In the genomic region with DNA sequence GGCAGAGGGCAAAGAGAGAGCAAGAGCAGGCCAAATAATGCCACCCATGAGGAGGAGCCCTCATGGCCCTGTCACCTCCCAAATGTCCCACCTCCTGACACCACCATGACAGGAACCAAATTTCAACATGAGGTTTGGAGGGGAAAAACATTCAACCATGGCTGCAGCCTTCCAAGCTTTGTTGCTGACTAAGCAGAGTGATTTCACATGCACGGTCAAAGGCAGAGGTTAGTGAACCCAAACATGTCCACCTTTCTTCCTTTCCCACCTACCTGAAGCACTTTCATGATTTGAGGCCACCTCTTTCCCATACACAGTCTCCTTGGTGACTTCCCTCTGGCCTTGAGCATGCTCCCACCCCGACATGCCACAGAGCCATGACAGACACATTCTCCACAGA, we compare ENCODE assay signal across 39 cellular contexts.
"Had no signal": no experiment of that assay in that cellular context is flagged by ENCODE, and none has a peak within 500 bp of the region (broad histone marks: within the 10 kb centered on the region; RNA-seq: fewer than 3 reads in every experiment).

No MANE protein-coding gene starts in this region.

- H3K4me1 Mint-ChIP-seq: activated B cell treated with CpG ODN at 0.5 μM for 24 hours; activated CD4-positive, alpha-beta T cell treated with anti-CD3 and anti-CD28 coated beads, Interleukin-2, amount 10 ng/mL, durations not matched to agents 24 days and 14 days; activated naive CD4-positive, alpha-beta T cell treated with anti-CD3 and anti-CD28 coated beads, Interleukin-2, amount 10 ng/mL, durations not matched to agents 7 days and 5 days; activated naive CD4-positive, alpha-beta T cell treated with anti-CD3 and anti-CD28 coated beads, Interleukin-2, amount 50 U/mL, for 24 hours; activated naive CD8-positive, alpha-beta T cell treated with anti-CD3 and anti-CD28 coated beads, Interleukin-2, amount 10 ng/mL, durations not matched to agents 7 days and 5 days; activated naive CD8-positive, alpha-beta T cell treated with anti-CD3 and anti-CD28 coated beads, Interleukin-2, amount 50 U/mL, for 24 hours; central memory CD8-positive, alpha-beta T cell had no signal

- H3K4me1 ChIP-seq: ascending aorta had no signal

- H3K27me3 Mint-ChIP-seq: activated CD4-positive, alpha-beta memory T cell treated with anti-CD3 and anti-CD28 coated beads for 36 hours had no signal

- H3K4me3 ChIP-seq: ascending aorta, cardiac muscle cell had no signal

- H3K9me3 Mint-ChIP-seq: activated B cell treated with CpG ODN at 0.5 μM for 24 hours; activated CD4-positive, alpha-beta memory T cell treated with anti-CD3 and anti-CD28 coated beads for 36 hours; activated CD4-positive, alpha-beta T cell treated with anti-CD3 and anti-CD28 coated beads, Interleukin-2, amount 10 ng/mL, durations not matched to agents 24 days and 14 days; activated CD8-positive, alpha-beta T cell treated with anti-CD3 and anti-CD28 coated beads for 36 hours; activated naive CD4-positive, alpha-beta T cell treated with anti-CD3 and anti-CD28 coated beads, Interleukin-2, amount 10 ng/mL, durations not matched to agents 7 days and 5 days; activated naive CD4-positive, alpha-beta T cell treated with anti-CD3 and anti-CD28 coated beads, Interleukin-2, amount 50 U/mL, for 24 hours; activated naive CD8-positive, alpha-beta T cell treated with anti-CD3 and anti-CD28 coated beads, Interleukin-2, amount 10 ng/mL, durations not matched to agents 7 days and 5 days; activated naive CD8-positive, alpha-beta T cell treated with anti-CD3 and anti-CD28 coated beads, Interleukin-2, amount 50 U/mL, for 24 hours; activated T-cell treated with anti-CD3 and anti-CD28 coated beads, Interleukin-2, amount 50 U/mL, for 4 hours; activated T-cell treated with anti-CD3 and anti-CD28 coated beads, Interleukin-2, amount 50 U/mL, for 72 hours; activated T-helper 1 cell treated with anti-CD3 and anti-CD28 coated beads, Interleukin-12 subunit alpha, Interleukin-12 subunit beta, Interleukin-2, Interleukin-4 antibody, amounts not matched to agents 30 ng/mL and 10 ng/mL and 1 ng/mL, durations not matched to agents 14 hours and 24 hours and 36 hours; activated T-helper 2 cell treated with anti-CD3 and anti-CD28 coated beads, Interferon-gamma antibody, Interleukin-2, Interleukin-4, amounts not matched to agents 10 μg/mL and 5 μg/mL and 100 μg/mL, durations not matched to agents 14 hours and 24 hours and 36 hours; central memory CD8-positive, alpha-beta T cell; T-helper 1 cell treated with Interleukin-12 subunit alpha and Interleukin-12 subunit beta and Interleukin-4 antibody, amounts not matched to agents 30 μg/mL and 1 μg/mL, for 36 hours; T-helper 2 cell treated with Interferon-gamma antibody and Interleukin-4, amounts not matched to agents 5 μg/mL and 100 μg/mL, for 36 hours had no signal

- H3K27me3 ChIP-seq: ascending aorta, cardiac muscle cell had no signal

- H3K36me3 ChIP-seq: ascending aorta, cardiac muscle cell had no signal

- ATAC-seq: activated CD8-positive, alpha-beta T cell treated with anti-CD3 and anti-CD28 coated beads for 36 hours; activated naive CD8-positive, alpha-beta T cell treated with anti-CD3 and anti-CD28 coated beads, Interleukin-2, amount 50 U/mL, for 24 hours; activated T-cell treated with anti-CD3 and anti-CD28 coated beads, Interleukin-2, amount 50 U/mL, for 4 hours; activated T-cell treated with anti-CD3 and anti-CD28 coated beads, Interleukin-2, amount 50 U/mL, for 72 hours had no signal

- H3K4me3 Mint-ChIP-seq: activated B cell treated with CpG ODN at 0.5 μM for 24 hours; activated CD4-positive, alpha-beta memory T cell treated with anti-CD3 and anti-CD28 coated beads for 36 hours; activated CD4-positive, alpha-beta T cell treated with anti-CD3 and anti-CD28 coated beads, Interleukin-2, amount 10 ng/mL, durations not matched to agents 24 days and 14 days; activated CD8-positive, alpha-beta T cell treated with anti-CD3 and anti-CD28 coated beads for 36 hours; activated naive CD4-positive, alpha-beta T cell treated with anti-CD3 and anti-CD28 coated beads, Interleukin-2, amount 10 ng/mL, durations not matched to agents 7 days and 5 days; activated naive CD4-positive, alpha-beta T cell treated with anti-CD3 and anti-CD28 coated beads, Interleukin-2, amount 50 U/mL, for 24 hours; activated naive CD8-positive, alpha-beta T cell; activated naive CD8-positive, alpha-beta T cell treated with anti-CD3 and anti-CD28 coated beads, Interleukin-2, amount 10 ng/mL, durations not matched to agents 7 days and 5 days; activated naive CD8-positive, alpha-beta T cell treated with anti-CD3 and anti-CD28 coated beads, Interleukin-2, amount 50 U/mL, for 24 hours; activated T-cell treated with anti-CD3 and anti-CD28 coated beads, Interleukin-2, amount 50 U/mL, for 4 hours; activated T-cell treated with anti-CD3 and anti-CD28 coated beads, Interleukin-2, amount 50 U/mL, for 72 hours; activated T-helper 1 cell treated with anti-CD3 and anti-CD28 coated beads, Interleukin-12 subunit alpha, Interleukin-12 subunit beta, Interleukin-2, Interleukin-4 antibody, amounts not matched to agents 30 ng/mL and 10 ng/mL and 1 ng/mL, durations not matched to agents 14 hours and 24 hours and 36 hours; brain; central memory CD8-positive, alpha-beta T cell; T-helper 1 cell treated with Interleukin-12 subunit alpha and Interleukin-12 subunit beta and Interleukin-4 antibody, amounts not matched to agents 30 μg/mL and 1 μg/mL, for 36 hours; T-helper 2 cell treated with Interferon-gamma antibody and Interleukin-4, amounts not matched to agents 5 μg/mL and 100 μg/mL, for 36 hours had no signal

- DNase-seq: activated B cell treated with CpG ODN at 0.5 μM for 24 hours; activated CD4-positive, alpha-beta memory T cell treated with anti-CD3 and anti-CD28 coated beads for 36 hours; activated CD4-positive, alpha-beta T cell treated with anti-CD3 and anti-CD28 coated beads for 4 hours; activated CD4-positive, alpha-beta T cell treated with anti-CD3 and anti-CD28 coated beads, Interleukin-2, amount 10 ng/mL, durations not matched to agents 24 days and 14 days; activated CD4-positive, alpha-beta T cell treated with anti-CD3 and anti-CD28 coated beads, Interleukin-2, amount 50 U/mL, for 1 hour; activated CD4-positive, alpha-beta T cell treated with anti-CD3 and anti-CD28 coated beads, Interleukin-2, amount 50 U/mL, for 4 hours; activated CD4-positive, CD25-positive, alpha-beta regulatory T cell treated with anti-CD3 and anti-CD28 coated beads, Interleukin-2, amount 50 U/mL, for 72 hours; activated CD8-positive, alpha-beta memory T cell treated with anti-CD3 and anti-CD28 coated beads, Interleukin-2, amount 50 U/mL, for 4 hours; activated CD8-positive, alpha-beta T cell treated with anti-CD3 and anti-CD28 coated beads for 36 hours; activated effector memory CD4-positive, alpha-beta T cell treated with Interleukin-2 at 50 U/mL for 16 hours; activated gamma-delta T cell; activated naive CD4-positive, alpha-beta T cell treated with anti-CD3 and anti-CD28 coated beads, Interleukin-2, amount 10 ng/mL, durations not matched to agents 7 days and 5 days; activated naive CD4-positive, alpha-beta T cell treated with Interleukin-2 at 50 U/mL for 16 hours; activated naive CD8-positive, alpha-beta T cell treated with anti-CD3 and anti-CD28 coated beads, Interleukin-2, amount 10 ng/mL, durations not matched to agents 7 days and 5 days; activated naive CD8-positive, alpha-beta T cell treated with anti-CD3 and anti-CD28 coated beads, Interleukin-2, amount 50 U/mL, for 24 hours; activated T-cell treated with anti-CD3 and anti-CD28 coated beads for 4 hours; activated T-cell treated with anti-CD3 and anti-CD28 coated beads, Interleukin-2, amount 50 U/mL, for 1 hour; activated T-cell treated with anti-CD3 and anti-CD28 coated beads, Interleukin-2, amount 50 U/mL, for 4 hours; activated T-cell treated with anti-CD3 and anti-CD28 coated beads, Interleukin-2, amount 50 U/mL, for 72 hours; amygdala; anterior cingulate cortex; caudate nucleus; cerebellar nuclear complex; T-helper 1 cell; T-helper 2 cell; T-helper 9 cell had no signal

- FAIRE-seq: bronchial epithelial cell, TTC549 had no signal

- H3K27ac Mint-ChIP-seq: activated B cell treated with CpG ODN at 0.5 μM for 24 hours; activated CD4-positive, alpha-beta memory T cell treated with anti-CD3 and anti-CD28 coated beads for 36 hours; activated CD4-positive, alpha-beta T cell treated with anti-CD3 and anti-CD28 coated beads, Interleukin-2, amount 10 ng/mL, durations not matched to agents 24 days and 14 days; activated CD8-positive, alpha-beta T cell treated with anti-CD3 and anti-CD28 coated beads for 36 hours; activated naive CD4-positive, alpha-beta T cell treated with anti-CD3 and anti-CD28 coated beads, Interleukin-2, amount 10 ng/mL, durations not matched to agents 7 days and 5 days; activated naive CD4-positive, alpha-beta T cell treated with anti-CD3 and anti-CD28 coated beads, Interleukin-2, amount 50 U/mL, for 24 hours; activated naive CD8-positive, alpha-beta T cell; activated naive CD8-positive, alpha-beta T cell treated with anti-CD3 and anti-CD28 coated beads, Interleukin-2, amount 10 ng/mL, durations not matched to agents 7 days and 5 days; activated naive CD8-positive, alpha-beta T cell treated with anti-CD3 and anti-CD28 coated beads, Interleukin-2, amount 50 U/mL, for 24 hours; activated T-cell treated with anti-CD3 and anti-CD28 coated beads, Interleukin-2, amount 50 U/mL, for 72 hours; activated T-helper 1 cell treated with anti-CD3 and anti-CD28 coated beads, Interleukin-12 subunit alpha, Interleukin-12 subunit beta, Interleukin-2, Interleukin-4 antibody, amounts not matched to agents 30 ng/mL and 10 ng/mL and 1 ng/mL, durations not matched to agents 14 hours and 24 hours and 36 hours; activated T-helper 2 cell treated with anti-CD3 and anti-CD28 coated beads, Interferon-gamma antibody, Interleukin-2, Interleukin-4, amounts not matched to agents 10 μg/mL and 5 μg/mL and 100 μg/mL, durations not matched to agents 14 hours and 24 hours and 36 hours; T-helper 1 cell treated with Interleukin-12 subunit alpha and Interleukin-12 subunit beta and Interleukin-4 antibody, amounts not matched to agents 30 μg/mL and 1 μg/mL, for 36 hours; T-helper 2 cell treated with Interferon-gamma antibody and Interleukin-4, amounts not matched to agents 5 μg/mL and 100 μg/mL, for 36 hours had no signal

- H3K27ac ChIP-seq: ascending aorta, cardiac muscle cell, VCaP had no signal

- H3K9me3 ChIP-seq: ascending aorta had no signal

- H3K36me3 Mint-ChIP-seq: activated CD4-positive, alpha-beta memory T cell treated with anti-CD3 and anti-CD28 coated beads for 36 hours; activated naive CD4-positive, alpha-beta T cell treated with anti-CD3 and anti-CD28 coated beads, Interleukin-2, amount 10 ng/mL, durations not matched to agents 7 days and 5 days; activated naive CD4-positive, alpha-beta T cell treated with anti-CD3 and anti-CD28 coated beads, Interleukin-2, amount 50 U/mL, for 24 hours; activated naive CD8-positive, alpha-beta T cell; activated naive CD8-positive, alpha-beta T cell treated with anti-CD3 and anti-CD28 coated beads, Interleukin-2, amount 10 ng/mL, durations not matched to agents 7 days and 5 days had no signal
